17 cellular contexts compared by ENCODE assay signal in genomic region chr6:21965029-21965428, GRCh38.
A peak's percentile ranks its signal among the peaks of the same experiment; 100 is the strongest.
DNase-seq lines count a peak whose midpoint lies in the region; ATAC-seq and TF ChIP-seq lines count a peak whose summit lies in the region.
"Had no signal": no experiment of that assay in that cellular context is flagged by ENCODE, and none has a peak within 500 bp of the region (broad histone marks: within the 10 kb centered on the region; RNA-seq: fewer than 3 reads in every experiment).

No MANE protein-coding gene starts in this region.

- peaks cover 15% of the 10 kb centered on the region for H3K4me1 ChIP-seq in GM23338 (ENCODE audit: insufficient read depth)
- H3K4me1 ChIP-seq: SJSA1 had no signal

- peaks cover 39% of the 10 kb centered on the region for H3K4me1 Mint-ChIP-seq in GM23338
- peaks cover 15% of the 10 kb centered on the region for H3K4me1 Mint-ChIP-seq in glutamatergic neuron (ENCODE audit: low read depth, unreplicated experiment)

- H3K9me3 Mint-ChIP-seq in GM23338 (no peaks in the 10 kb centered on the region), glutamatergic neuron (ENCODE audit: unreplicated experiment) (no peaks in the 10 kb centered on the region)
- H3K9me3 Mint-ChIP-seq: HFFc6 had no signal

- no peak overlapping the region for H3K4me3 ChIP-seq in GM23338
- H3K4me3 ChIP-seq: SJSA1 had no signal

- H3K36me3 ChIP-seq in GM23338 (ENCODE audit: insufficient read depth) = no peaks in the 10 kb centered on the region
- H3K36me3 ChIP-seq: SJSA1 had no signal

- DNase-seq in GM23338 (ENCODE audit: low spot score) = no peak
- peak; percentile 40 to 49 for DNase-seq in Kasumi-1 (lab: John Stamatoyannopoulos, UW)
- peak; percentile 33 for DNase-seq in OCI-M1 (lab: John Stamatoyannopoulos, UW)
- DNase-seq in glutamatergic neuron = no peak
- no peak for DNase-seq in NCI-H2107 (lab: John Stamatoyannopoulos, UW)
- DNase-seq: CD4-positive, alpha-beta memory T cell; GOT3; HFFc6; NCI-H1930; NCI-H2171 treated with DMSO at 0.1 percent for 48 hours; NCI-H446 treated with DMSO at 0.1 percent for 48 hours; NK-92 treated with Interleukin-12 subunit alpha and Interleukin-12 subunit beta, amount 100 ng/mL, for 24 hours; SW 1271 had no signal

- no peaks in the 10 kb centered on the region for H3K27me3 ChIP-seq in GM23338 (ENCODE audit: insufficient read depth)
- H3K27me3 ChIP-seq: SJSA1 had no signal

- no peak overlapping the region for H3K4me3 Mint-ChIP-seq in GM23338
- H3K4me3 Mint-ChIP-seq in glutamatergic neuron (ENCODE audit: unreplicated experiment) = peak overlapping the region; percentile 52
- H3K4me3 Mint-ChIP-seq: B cell; CD4-positive, alpha-beta memory T cell; HFFc6 had no signal

- no peaks in the 10 kb centered on the region for H4K20me1 ChIP-seq in GM23338 (replicated peaks; ENCODE audit: insufficient read depth)

- no peaks in the 10 kb centered on the region for H3F3A ChIP-seq in GM23338 (replicated peaks; ENCODE audit: low read depth)

- peaks cover 23% of the 10 kb centered on the region; the same call in 1 of the 2 replicates for H3K79me2 ChIP-seq in GM23338 (replicated peaks; ENCODE audit: insufficient read depth)

- H3K36me3 Mint-ChIP-seq in GM23338 (ENCODE audit: low read depth) (peaks cover 2% of the 10 kb centered on the region; the same call in 1 of the 3 replicates), glutamatergic neuron (ENCODE audit: unreplicated experiment) (peaks cover 3% of the 10 kb centered on the region)
- H3K36me3 Mint-ChIP-seq: CD4-positive, alpha-beta memory T cell had no signal

- H3K9me2 ChIP-seq in GM23338 (ENCODE audit: insufficient read depth) = no peaks in the 10 kb centered on the region

- H3K27me3 Mint-ChIP-seq in GM23338 (ENCODE audit: insufficient read depth, low read depth, poor library complexity) (no peaks in the 10 kb centered on the region), glutamatergic neuron (ENCODE audit: unreplicated experiment) (peaks cover 4% of the 10 kb centered on the region)

- H3K4me2 ChIP-seq in GM23338 = 0 out of 2 replicates have a peak overlapping the region, but pooled peaks have one; percentile 19

- no peak overlapping the region for H3K27ac ChIP-seq in GM23338 (ENCODE audit: low read depth)
- H3K27ac ChIP-seq: SJSA1 had no signal

- H3K27ac Mint-ChIP-seq in GM23338 (no peak overlapping the region; the same call in 1 of the 2 replicates), glutamatergic neuron (ENCODE audit: unreplicated experiment) (no peak overlapping the region)
- H3K27ac Mint-ChIP-seq: B cell; CD4-positive, alpha-beta memory T cell; HFFc6 had no signal

- H2AFZ ChIP-seq in GM23338 = no peak overlapping the region

- TF ChIP-seq CTCF in GM23338 (conservative IDR thresholded peaks at IDR 0.05; ENCODE audit: low read depth in 2 of 2) = no peak
- no peak for TF ChIP-seq CTCF in glutamatergic neuron (IDR thresholded peaks at IDR 0.05; ENCODE audit: partially characterized antibody, unreplicated experiment)

- no peak for ATAC-seq in GM23338
- no peak for ATAC-seq in GM19023 (IDR thresholded peaks at IDR 0.05; ENCODE audit: unreplicated experiment)
- no peak for ATAC-seq in HG03108 (IDR thresholded peaks at IDR 0.05; ENCODE audit: unreplicated experiment)

TF ChIP-seq in GM23338, 12 proteins besides CTCF, POLR2A, EP300 and RAD21:
- TF ChIP-seq ZNF114 (CRISPR knock-in tag; IDR thresholded peaks at IDR 0.05) (no peak), CREB1 (CRISPR knock-in tag; IDR thresholded peaks at IDR 0.05; ENCODE audit: low read depth) (no peak), JUNB (IDR thresholded peaks at IDR 0.05; ENCODE audit: unreplicated experiment) (no peak), NANOG (IDR thresholded peaks at IDR 0.05; ENCODE audit: borderline replicate concordance) (no peak), POLR2AphosphoS5 (IDR thresholded peaks at IDR 0.05; ENCODE audit: low read depth) (no peak), ZNF462 (CRISPR knock-in tag; IDR thresholded peaks at IDR 0.05) (no peak), REST (IDR thresholded peaks at IDR 0.05; ENCODE audit: unreplicated experiment) (no peak), ZNF331 (CRISPR knock-in tag; IDR thresholded peaks at IDR 0.05; ENCODE audit: low read depth) (no peak), STAT1 (IDR thresholded peaks at IDR 0.05; ENCODE audit: unreplicated experiment) (no peak), EZH2 (IDR thresholded peaks at IDR 0.05; ENCODE audit: low read depth, unreplicated experiment) (no peak)

Comparison
In these comparisons a context has a peak if more than half of its experiments do, and no peak if none do; other contexts are left out.
1. DNase-seq: peak in Kasumi-1 (2 of 2) and OCI-M1 (single experiment); none in GM23338 (single experiment), glutamatergic neuron (single experiment) and NCI-H2107 (single experiment).